21 cellular contexts compared by ENCODE assay signal in genomic region chr17:82547981-82548380, GRCh38. TPM values are rescaled to one million over a fixed set of nuclear protein-coding genes. Genes with fewer than 3 reads are reported as not detected.
DNase-seq lines count a peak whose midpoint lies in the region; ATAC-seq and TF ChIP-seq lines count a peak whose summit lies in the region.
"Had no signal": no experiment of that assay in that cellular context is flagged by ENCODE, and none has a peak within 500 bp of the region (broad histone marks: within the 10 kb centered on the region; RNA-seq: fewer than 3 reads in every experiment).

No MANE protein-coding gene starts in this region.

- H3K27ac ChIP-seq in tibial nerve (peak overlapping the region in 3 of 4 donors; percentile 10 to 97 (median 64)), coronary artery (no peak overlapping the region)
- H3K27ac ChIP-seq: ascending aorta, ovary, WERI-Rb-1 had no signal

- no peaks in the 10 kb centered on the region for H3K27me3 ChIP-seq in tibial nerve
- H3K27me3 ChIP-seq: ascending aorta, left lung, ovary had no signal

- H3K9me3 ChIP-seq in tibial nerve: no peaks in the 10 kb centered on the region
- H3K9me3 ChIP-seq: ascending aorta, left lung, ovary had no signal

- H3K4me3 Mint-ChIP-seq in activated T-cell treated with anti-CD3 and anti-CD28 coated beads, Interleukin-2, amount 50 U/mL, for 72 hours: no peak overlapping the region
- H3K4me3 Mint-ChIP-seq in activated T-cell treated with anti-CD3 and anti-CD28 coated beads, Interleukin-2, amount 50 U/mL, for 4 hours: no peak overlapping the region
- peak overlapping the region in 1 of 8 donors; percentile 15 for H3K4me3 Mint-ChIP-seq in naive B cell
- H3K4me3 Mint-ChIP-seq in stimulated activated memory B cell treated with anti-CD40 and anti-IgM and Interleukin-4, amounts not matched to agents 10 μg/mL and 1 μg/mL and 100 μg/mL, for 72 hours: no peak overlapping the region
- H3K4me3 Mint-ChIP-seq: activated CD4-positive, alpha-beta T cell treated with anti-CD3 and anti-CD28 coated beads, Interleukin-2, amount 10 ng/mL, durations not matched to agents 24 days and 14 days; H9 had no signal

- H3K4me3 ChIP-seq in tibial nerve (no peak overlapping the region), coronary artery (no peak overlapping the region)
- H3K4me3 ChIP-seq: ascending aorta, left lung, ovary, skin epidermis had no signal

- peaks cover 0 to 84% (median 28%) of the 10 kb centered on the region in 4 donors for H3K4me1 ChIP-seq in tibial nerve

- no peak for TF ChIP-seq EP300 in tibial nerve (IDR thresholded peaks at IDR 0.05)

- H3K4me1 Mint-ChIP-seq in activated T-cell treated with anti-CD3 and anti-CD28 coated beads, Interleukin-2, amount 50 U/mL, for 72 hours (ENCODE audit: low read depth): peaks cover 67% of the 10 kb centered on the region
- H3K4me1 Mint-ChIP-seq in activated T-cell treated with anti-CD3 and anti-CD28 coated beads, Interleukin-2, amount 50 U/mL, for 4 hours (ENCODE audit: low read depth): peaks cover 52% of the 10 kb centered on the region
- peaks cover 31 to 64% (median 50%) of the 10 kb centered on the region in 3 donors for H3K4me1 Mint-ChIP-seq in naive B cell
- H3K4me1 Mint-ChIP-seq in stimulated activated memory B cell treated with anti-CD40 and anti-IgM and Interleukin-4, amounts not matched to agents 10 μg/mL and 1 μg/mL and 100 μg/mL, for 72 hours: peaks cover 60% of the 10 kb centered on the region

- H3K36me3 Mint-ChIP-seq in activated T-cell treated with anti-CD3 and anti-CD28 coated beads, Interleukin-2, amount 50 U/mL, for 72 hours (ENCODE audit: insufficient read depth in 2 of 2): peaks cover 0 to 6% of the 10 kb centered on the region in 2 donors
- peaks cover 2% of the 10 kb centered on the region for H3K36me3 Mint-ChIP-seq in activated T-cell treated with anti-CD3 and anti-CD28 coated beads, Interleukin-2, amount 50 U/mL, for 4 hours (ENCODE audit: insufficient read depth)
- H3K36me3 Mint-ChIP-seq in naive B cell: no peaks in the 10 kb centered on the region
- H3K36me3 Mint-ChIP-seq in stimulated activated memory B cell treated with anti-CD40 and anti-IgM and Interleukin-4, amounts not matched to agents 10 μg/mL and 1 μg/mL and 100 μg/mL, for 72 hours: peaks cover 6% of the 10 kb centered on the region

- no peaks in the 10 kb centered on the region for H3K9me3 Mint-ChIP-seq in activated T-cell treated with anti-CD3 and anti-CD28 coated beads, Interleukin-2, amount 50 U/mL, for 72 hours
- H3K9me3 Mint-ChIP-seq in activated T-cell treated with anti-CD3 and anti-CD28 coated beads, Interleukin-2, amount 50 U/mL, for 4 hours: no peaks in the 10 kb centered on the region
- peaks cover 0 to 2% (median 0%) of the 10 kb centered on the region in 7 donors for H3K9me3 Mint-ChIP-seq in naive B cell
- no peaks in the 10 kb centered on the region for H3K9me3 Mint-ChIP-seq in stimulated activated memory B cell treated with anti-CD40 and anti-IgM and Interleukin-4, amounts not matched to agents 10 μg/mL and 1 μg/mL and 100 μg/mL, for 72 hours
- H3K9me3 Mint-ChIP-seq: activated CD4-positive, alpha-beta T cell treated with anti-CD3 and anti-CD28 coated beads, Interleukin-2, amount 10 ng/mL, durations not matched to agents 24 days and 14 days; H9 had no signal

- H3K36me3 ChIP-seq in tibial nerve: no peaks in the 10 kb centered on the region
- H3K36me3 ChIP-seq: ascending aorta, left lung, ovary had no signal

- H3K27ac Mint-ChIP-seq in activated T-cell treated with anti-CD3 and anti-CD28 coated beads, Interleukin-2, amount 50 U/mL, for 72 hours: peak overlapping the region; percentile 14
- peak overlapping the region in 4 of 6 donors; percentile 4 to 82 (median 28) for H3K27ac Mint-ChIP-seq in naive B cell
- H3K27ac Mint-ChIP-seq in stimulated activated memory B cell treated with anti-CD40 and anti-IgM and Interleukin-4, amounts not matched to agents 10 μg/mL and 1 μg/mL and 100 μg/mL, for 72 hours: no peak overlapping the region
- H3K27ac Mint-ChIP-seq: activated CD4-positive, alpha-beta T cell treated with anti-CD3 and anti-CD28 coated beads, Interleukin-2, amount 10 ng/mL, durations not matched to agents 24 days and 14 days had no signal

- no peaks in the 10 kb centered on the region for H3K27me3 Mint-ChIP-seq in activated T-cell treated with anti-CD3 and anti-CD28 coated beads, Interleukin-2, amount 50 U/mL, for 72 hours (ENCODE audit: low read depth)
- H3K27me3 Mint-ChIP-seq in activated T-cell treated with anti-CD3 and anti-CD28 coated beads, Interleukin-2, amount 50 U/mL, for 4 hours (ENCODE audit: low read depth): no peaks in the 10 kb centered on the region
- no peaks in the 10 kb centered on the region for H3K27me3 Mint-ChIP-seq in naive B cell
- H3K27me3 Mint-ChIP-seq in stimulated activated memory B cell treated with anti-CD40 and anti-IgM and Interleukin-4, amounts not matched to agents 10 μg/mL and 1 μg/mL and 100 μg/mL, for 72 hours: no peaks in the 10 kb centered on the region
- H3K27me3 Mint-ChIP-seq: activated CD4-positive, alpha-beta T cell treated with anti-CD3 and anti-CD28 coated beads, Interleukin-2, amount 10 ng/mL, durations not matched to agents 24 days and 14 days had no signal

- no peak for DNase-seq in activated T-cell treated with anti-CD3 and anti-CD28 coated beads, Interleukin-2, amount 50 U/mL, for 72 hours
- no peak for DNase-seq in activated T-cell treated with anti-CD3 and anti-CD28 coated beads, Interleukin-2, amount 50 U/mL, for 4 hours
- DNase-seq in LHCN-M2 (ENCODE audit: low read depth) (peak; percentile 9), naive B cell (no peak), tibial nerve (ENCODE audit: low spot score in 2 of 2) (no peak), coronary artery (ENCODE audit: low spot score) (no peak)
- DNase-seq: activated CD4-positive, alpha-beta T cell treated with anti-CD3 and anti-CD28 coated beads, Interleukin-2, amount 10 ng/mL, durations not matched to agents 24 days and 14 days; activated naive CD4-positive, alpha-beta T cell treated with anti-CD3 and anti-CD28 coated beads, Interleukin-2, amount 50 U/mL, for 16 hours; H9; mesendoderm; MM.1S; NCI-H524 treated with DMSO at 0.1 percent for 48 hours; NK-92 treated with Interleukin-12 subunit alpha and Interleukin-12 subunit beta, amount 100 ng/mL, for 24 hours; ovary; T-helper 9 cell; WERI-Rb-1 had no signal

- WGBS in tibial nerve, 2 donors: 94 to 96% methylated on average over 4 of the region's 4 CpGs

- no peak for ATAC-seq in activated T-cell treated with anti-CD3 and anti-CD28 coated beads, Interleukin-2, amount 50 U/mL, for 72 hours (replicated peaks in 1 of 2)
- no peak for ATAC-seq in activated T-cell treated with anti-CD3 and anti-CD28 coated beads, Interleukin-2, amount 50 U/mL, for 4 hours
- ATAC-seq in naive B cell (ENCODE audit: low read depth in 2 of 2) (no peak), HG03432 (IDR thresholded peaks at IDR 0.05; ENCODE audit: unreplicated experiment) (no peak)
- ATAC-seq in stimulated activated memory B cell treated with anti-CD40 and anti-IgM and Interleukin-4, amounts not matched to agents 10 μg/mL and 1 μg/mL and 100 μg/mL, for 72 hours: no peak

- no peak for TF ChIP-seq POLR2A in tibial nerve (IDR thresholded peaks at IDR 0.05)

- TF ChIP-seq CTCF in tibial nerve (IDR thresholded peaks at IDR 0.05) (no peak), coronary artery (IDR thresholded peaks at IDR 0.05) (no peak)

RNA-seq across cellular contexts. Expression of gene FOXK2, which starts 28.4 kb away (rescaled TPM):
- 10 to 100 TPM; 59.9 to 61.0 TPM for total RNA-seq in activated T-cell treated with anti-CD3 and anti-CD28 coated beads, Interleukin-2, amount 50 U/mL, for 72 hours
- 10 to 100 TPM; 73.6 to 78.5 (median 75.9) TPM for total RNA-seq in activated T-cell treated with anti-CD3 and anti-CD28 coated beads, Interleukin-2, amount 50 U/mL, for 4 hours
- total RNA-seq in LHCN-M2 (2014; rRNA removed) (24.8 and 31.5 TPM in 2 replicates), tibial nerve (10 to 100 TPM; 29.6 to 65.4 (median 33.3) TPM)
- 22.7 TPM for polyA plus RNA-seq in LHCN-M2 (2012)
- polyA plus RNA-seq in naive B cell (ENCODE audit: low read depth in 6 of 6): 1 to 10 TPM; 2.5 to 6.0 (median 4.4) TPM

Comparison
In these comparisons a context has a peak if more than half of its experiments do, and no peak if none do; other contexts are left out.
1. H3K27ac ChIP-seq: peak in tibial nerve (3 of 4); none in coronary artery (0 of 2).